Comparison of ENCODE assay signal across 1 cellular context in the genomic region with DNA sequence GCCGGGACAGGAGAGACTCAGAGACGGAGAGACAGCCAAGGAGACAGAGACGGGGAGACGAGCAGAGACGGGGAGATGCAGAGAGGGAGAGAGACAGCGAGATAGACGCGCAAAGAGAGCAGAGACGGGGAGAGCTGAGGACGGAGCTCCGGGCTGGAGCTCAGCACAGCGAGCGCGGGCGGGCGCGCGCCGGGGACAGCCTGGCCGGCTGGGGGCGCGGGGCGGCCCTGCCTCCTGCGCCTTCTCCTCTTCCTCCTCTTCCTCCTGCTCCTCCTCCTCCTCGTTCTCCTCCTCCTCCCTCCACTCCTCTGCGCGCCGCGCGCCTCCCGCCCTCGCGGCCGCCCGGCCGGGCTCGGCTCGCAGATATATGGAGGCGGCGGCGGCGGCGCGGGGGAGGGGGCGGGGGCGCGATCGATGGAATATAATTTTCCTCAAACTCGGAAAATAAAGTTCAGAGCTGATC.
A peak's percentile ranks its signal among the peaks of the same experiment; 100 is the strongest.
TF ChIP-seq lines count a peak whose summit lies in the region.

A gene (minus strand): TSS at position 229 of the 463 bp plus-strand sequence. CDS start 15,530 bp downstream, outside the sequence.

TF ChIP-seq in HEK293, 187 proteins besides CTCF, POLR2A, EP300 and RAD21 (continued from another document):
- TF ChIP-seq ZNF596 (tag by site-specific recombination; IDR thresholded peaks at IDR 0.05) (0 out of 2 replicates have a peak, but pooled peaks have one; percentile 43), ZNF24 (tag by site-specific recombination; IDR thresholded peaks at IDR 0.05) (no peak), ZFHX2 (tag by site-specific recombination; conservative IDR thresholded peaks at IDR 0.05) (peak; percentile 96), ZNF670 (tag by site-specific recombination; IDR thresholded peaks at IDR 0.05; ENCODE audit: low read depth) (no peak), IKZF3 (tag by site-specific recombination; IDR thresholded peaks at IDR 0.05) (peak; percentile 61)
- TF ChIP-seq, protein P1, sequence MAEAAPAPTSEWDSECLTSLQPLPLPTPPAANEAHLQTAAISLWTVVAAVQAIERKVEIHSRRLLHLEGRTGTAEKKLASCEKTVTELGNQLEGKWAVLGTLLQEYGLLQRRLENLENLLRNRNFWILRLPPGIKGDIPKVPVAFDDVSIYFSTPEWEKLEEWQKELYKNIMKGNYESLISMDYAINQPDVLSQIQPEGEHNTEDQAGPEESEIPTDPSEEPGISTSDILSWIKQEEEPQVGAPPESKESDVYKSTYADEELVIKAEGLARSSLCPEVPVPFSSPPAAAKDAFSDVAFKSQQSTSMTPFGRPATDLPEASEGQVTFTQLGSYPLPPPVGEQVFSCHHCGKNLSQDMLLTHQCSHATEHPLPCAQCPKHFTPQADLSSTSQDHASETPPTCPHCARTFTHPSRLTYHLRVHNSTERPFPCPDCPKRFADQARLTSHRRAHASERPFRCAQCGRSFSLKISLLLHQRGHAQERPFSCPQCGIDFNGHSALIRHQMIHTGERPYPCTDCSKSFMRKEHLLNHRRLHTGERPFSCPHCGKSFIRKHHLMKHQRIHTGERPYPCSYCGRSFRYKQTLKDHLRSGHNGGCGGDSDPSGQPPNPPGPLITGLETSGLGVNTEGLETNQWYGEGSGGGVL (tag by site-specific recombination; IDR thresholded peaks at IDR 0.05), result peak; percentile 7; the same call in 1 of the 2 replicates
- TF ChIP-seq, protein P2, sequence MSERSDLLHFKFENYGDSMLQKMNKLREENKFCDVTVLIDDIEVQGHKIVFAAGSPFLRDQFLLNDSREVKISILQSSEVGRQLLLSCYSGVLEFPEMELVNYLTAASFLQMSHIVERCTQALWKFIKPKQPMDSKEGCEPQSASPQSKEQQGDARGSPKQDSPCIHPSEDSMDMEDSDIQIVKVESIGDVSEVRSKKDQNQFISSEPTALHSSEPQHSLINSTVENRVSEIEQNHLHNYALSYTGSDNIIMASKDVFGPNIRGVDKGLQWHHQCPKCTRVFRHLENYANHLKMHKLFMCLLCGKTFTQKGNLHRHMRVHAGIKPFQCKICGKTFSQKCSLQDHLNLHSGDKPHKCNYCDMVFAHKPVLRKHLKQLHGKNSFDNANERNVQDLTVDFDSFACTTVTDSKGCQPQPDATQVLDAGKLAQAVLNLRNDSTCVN (tag by site-specific recombination; optimal IDR thresholded peaks at IDR 0.05), result peak; percentile 33
- TF ChIP-seq, protein P3, sequence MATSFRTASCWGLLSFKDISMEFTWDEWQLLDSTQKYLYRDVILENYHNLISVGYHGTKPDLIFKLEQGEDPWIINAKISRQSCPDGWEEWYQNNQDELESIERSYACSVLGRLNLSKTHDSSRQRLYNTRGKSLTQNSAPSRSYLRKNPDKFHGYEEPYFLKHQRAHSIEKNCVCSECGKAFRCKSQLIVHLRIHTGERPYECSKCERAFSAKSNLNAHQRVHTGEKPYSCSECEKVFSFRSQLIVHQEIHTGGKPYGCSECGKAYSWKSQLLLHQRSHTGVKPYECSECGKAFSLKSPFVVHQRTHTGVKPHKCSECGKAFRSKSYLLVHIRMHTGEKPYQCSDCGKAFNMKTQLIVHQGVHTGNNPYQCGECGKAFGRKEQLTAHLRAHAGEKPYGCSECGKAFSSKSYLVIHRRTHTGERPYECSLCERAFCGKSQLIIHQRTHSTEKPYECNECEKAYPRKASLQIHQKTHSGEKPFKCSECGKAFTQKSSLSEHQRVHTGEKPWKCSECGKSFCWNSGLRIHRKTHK (tag by site-specific recombination; IDR thresholded peaks at IDR 0.05), result no peak
- TF ChIP-seq, protein P4, sequence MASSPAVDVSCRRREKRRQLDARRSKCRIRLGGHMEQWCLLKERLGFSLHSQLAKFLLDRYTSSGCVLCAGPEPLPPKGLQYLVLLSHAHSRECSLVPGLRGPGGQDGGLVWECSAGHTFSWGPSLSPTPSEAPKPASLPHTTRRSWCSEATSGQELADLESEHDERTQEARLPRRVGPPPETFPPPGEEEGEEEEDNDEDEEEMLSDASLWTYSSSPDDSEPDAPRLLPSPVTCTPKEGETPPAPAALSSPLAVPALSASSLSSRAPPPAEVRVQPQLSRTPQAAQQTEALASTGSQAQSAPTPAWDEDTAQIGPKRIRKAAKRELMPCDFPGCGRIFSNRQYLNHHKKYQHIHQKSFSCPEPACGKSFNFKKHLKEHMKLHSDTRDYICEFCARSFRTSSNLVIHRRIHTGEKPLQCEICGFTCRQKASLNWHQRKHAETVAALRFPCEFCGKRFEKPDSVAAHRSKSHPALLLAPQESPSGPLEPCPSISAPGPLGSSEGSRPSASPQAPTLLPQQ (tag by site-specific recombination; IDR thresholded peaks at IDR 0.05), result 0 out of 2 replicates have a peak, but pooled peaks have one; percentile 3
TF ChIP-seq in HEK293: peak in this region for 12.
